Comparison of ENCODE assay signal across 15 cellular contexts in genomic region chr13:110070511-110071120, GRCh38.
DNase-seq lines count a peak whose midpoint lies in the region; ATAC-seq and TF ChIP-seq lines count a peak whose summit lies in the region.
"Had no signal": no experiment of that assay in that cellular context is flagged by ENCODE, and none has a peak within 500 bp of the region (broad histone marks: within the 10 kb centered on the region; RNA-seq: fewer than 3 reads in every experiment).

No MANE protein-coding gene starts in this region.

- POLR2A ChIA-PET in SK-N-SH (lab: Yijun Ruan, JAX): no interaction called here

- H3K79me2 ChIP-seq in GM23248 (ENCODE audit: insufficient read depth) (no peaks in the 10 kb centered on the region), SK-N-SH (ENCODE audit: insufficient read depth) (no peaks in the 10 kb centered on the region)

- no peak for TF ChIP-seq RAD21 in SK-N-SH (IDR thresholded peaks at IDR 0.05; ENCODE audit: low read length)

- WGBS in GM23248 (ENCODE audit: low coverage in 1 of 2, low lambda C conversion rate in 2 of 2, missing lambda C conversion rate in 2 of 2), 2 experiments: 48 to 57% methylated on average over 9 of the region's 9 CpGs
- 66% methylated on average over 9 of the region's 9 CpGs for WGBS in SK-N-SH (ENCODE audit: low lambda C conversion rate)

- TF ChIP-seq CTCF in SK-N-SH (IDR thresholded peaks at IDR 0.05) (no peak), retinal pigment epithelial cell (conservative IDR thresholded peaks at IDR 0.05; ENCODE audit: low read depth, low read length) (no peak), colonic mucosa (IDR thresholded peaks at IDR 0.05) (no peak)

- H3F3A ChIP-seq in GM23248 (ENCODE audit: insufficient read depth) (no peaks in the 10 kb centered on the region), SK-N-SH (replicated peaks; ENCODE audit: insufficient read depth) (no peaks in the 10 kb centered on the region)

- CTCF ChIA-PET in SK-N-SH (lab: Yijun Ruan, JAX): no interaction called here

- in situ Hi-C loops in GM23248 (cut with MboI): no loop called here

- H2AFZ ChIP-seq in GM23248: no peak overlapping the region
- no peak overlapping the region for H2AFZ ChIP-seq in SK-N-SH (ENCODE audit: low read depth)

- H4K20me1 ChIP-seq in GM23248 (ENCODE audit: insufficient read depth) (no peaks in the 10 kb centered on the region), SK-N-SH (ENCODE audit: insufficient read depth) (no peaks in the 10 kb centered on the region)

- peak in 1 of 2 experiments; percentile 23; a peak in 1 of 4 replicates for TF ChIP-seq EP300 in SK-N-SH (IDR thresholded peaks at IDR 0.05; ENCODE audit: borderline replicate concordance in 1 of 2, low read depth in 1 of 2, low read length in 1 of 2)

- ATAC-seq in left ventricle myocardium superior: no peak
- ATAC-seq: activated naive CD4-positive, alpha-beta T cell treated with anti-CD3 and anti-CD28 coated beads, Interleukin-2, amount 50 U/mL, for 72 hours; heart left ventricle had no signal

- H3K9me2 ChIP-seq in GM23248 (ENCODE audit: insufficient read depth) (no peaks in the 10 kb centered on the region), SK-N-SH (no peaks in the 10 kb centered on the region)

- no peak overlapping the region for H3K27ac ChIP-seq in GM23248
- no peak overlapping the region for H3K27ac ChIP-seq in SK-N-SH (ENCODE audit: low read depth in 2 of 2, low read length in 1 of 2)
- H3K27ac ChIP-seq in colonic mucosa: no peak overlapping the region
- H3K27ac ChIP-seq: heart left ventricle, neutrophil, tibial nerve had no signal

- peak; percentile 82 for DNase-seq in GM23248
- no peak for DNase-seq in SK-N-SH
- peak; percentile 32 for DNase-seq in fibroblast of gingiva (ENCODE audit: low read depth)
- peak; percentile 37 for DNase-seq in retinal pigment epithelial cell (ENCODE audit: low read depth)
- no peak for DNase-seq in activated gamma-delta T cell treated with Interleukin-2 at 50 U/mL for 16 hours
- no peak for DNase-seq in left ventricle myocardium superior
- DNase-seq in colonic mucosa: no peak
- DNase-seq in HT-29 (ENCODE audit: low spot score): no peak
- DNase-seq: heart left ventricle, NCI-H1105 treated with DMSO at 0.1 percent for 48 hours, SHP77 had no signal

- H3K9ac ChIP-seq in GM23248: no peak overlapping the region
- H3K9ac ChIP-seq in SK-N-SH: no peak overlapping the region
- H3K9ac ChIP-seq in colonic mucosa (ENCODE audit: low read depth in 2 of 2, low read length in 2 of 2): no peak overlapping the region

- intact Hi-C loops in left ventricle myocardium superior (cut with micrococcal nuclease) (no loop called here), colonic mucosa (cut with DNase I) (no loop called here)

- H3K9me3 ChIP-seq in GM23248 (ENCODE audit: low read depth) (no peaks in the 10 kb centered on the region), SK-N-SH (no peaks in the 10 kb centered on the region), colonic mucosa (no peaks in the 10 kb centered on the region)
- H3K9me3 ChIP-seq: neutrophil, tibial nerve had no signal

- H3K4me3 ChIP-seq in GM23248: no peak overlapping the region
- H3K4me3 ChIP-seq in SK-N-SH (ENCODE audit: low read depth in 2 of 2, low read length in 1 of 2): no peak overlapping the region
- no peak overlapping the region for H3K4me3 ChIP-seq in retinal pigment epithelial cell (ENCODE audit: low read length)
- H3K4me3 ChIP-seq in colonic mucosa: no peak overlapping the region
- H3K4me3 ChIP-seq: heart left ventricle, lung, tibial nerve had no signal

- H3K27me3 ChIP-seq in GM23248 (replicated peaks; ENCODE audit: insufficient read depth) (no peaks in the 10 kb centered on the region), SK-N-SH (ENCODE audit: insufficient read depth) (no peaks in the 10 kb centered on the region), colonic mucosa (no peaks in the 10 kb centered on the region)
- H3K27me3 ChIP-seq: heart left ventricle, neutrophil, tibial nerve had no signal

- H3K36me3 ChIP-seq in GM23248 (ENCODE audit: low read depth) (no peaks in the 10 kb centered on the region), SK-N-SH (replicated peaks in 1 of 2; ENCODE audit: control insufficient read depth in 1 of 2, insufficient read depth in 2 of 2, low read length in 1 of 2) (no peaks in the 10 kb centered on the region), colonic mucosa (no peaks in the 10 kb centered on the region)
- H3K36me3 ChIP-seq: heart left ventricle, neutrophil, tibial nerve had no signal

- peaks cover 18% of the 10 kb centered on the region for H3K4me1 ChIP-seq in GM23248 (ENCODE audit: insufficient read depth)
- H3K4me1 ChIP-seq in SK-N-SH (ENCODE audit: control insufficient read depth in 1 of 2, insufficient read depth in 2 of 2, low read depth in 1 of 2, low read length in 1 of 2): no peaks in the 10 kb centered on the region
- H3K4me1 ChIP-seq in colonic mucosa: no peaks in the 10 kb centered on the region
- H3K4me1 ChIP-seq: heart left ventricle, tibial nerve had no signal

- H3K4me2 ChIP-seq in GM23248 (ENCODE audit: unreplicated experiment) (peak overlapping the region; percentile 53), SK-N-SH (no peak overlapping the region)

TF ChIP-seq in SK-N-SH, 30 proteins besides CTCF, POLR2A, EP300 and RAD21:
- TF ChIP-seq FOSL2 (IDR thresholded peaks at IDR 0.05; ENCODE audit: borderline replicate concordance, low read depth) (peak; percentile 76; the same call in 1 of the 2 replicates), REST (IDR thresholded peaks at IDR 0.05; ENCODE audit: low read depth, low read length) (no peak), JUND (IDR thresholded peaks at IDR 0.05) (peak; percentile 48; the same call in 1 of the 2 replicates), TCF12 (IDR thresholded peaks at IDR 0.05) (peak; percentile 81), FOXM1 (IDR thresholded peaks at IDR 0.05; ENCODE audit: low read depth) (no peak), MAX (IDR thresholded peaks at IDR 0.05; ENCODE audit: low read depth) (no peak), RFX5 (IDR thresholded peaks at IDR 0.05; ENCODE audit: low read length) (no peak), ELF1 (IDR thresholded peaks at IDR 0.05) (no peak), PBX3 (IDR thresholded peaks at IDR 0.05) (peak; percentile 45)

Comparison
In these comparisons a context has a peak if more than half of its experiments do, and no peak if none do; other contexts are left out.
1. DNase-seq: peak in GM23248 (single experiment), fibroblast of gingiva (single experiment) and retinal pigment epithelial cell (single experiment); none in SK-N-SH (single experiment), activated gamma-delta T cell treated with Interleukin-2 at 50 U/mL for 16 hours (single experiment), left ventricle myocardium superior (single experiment), colonic mucosa (single experiment) and HT-29 (single experiment).